In genomic region chr11:33721984-33722383, GRCh38 we compare ENCODE assay signal across 1 cellular context.
TF ChIP-seq lines count a peak whose summit lies in the region.

No MANE protein-coding gene starts in this region.

TF ChIP-seq in H1, 55 proteins besides CTCF, POLR2A, EP300 and RAD21:
- no peak for TF ChIP-seq HDAC6 (IDR thresholded peaks at IDR 0.05; ENCODE audit: low read depth, low read length)
- TF ChIP-seq JUN (IDR thresholded peaks at IDR 0.05; ENCODE audit: low read depth, low read length), result no peak
- no peak for TF ChIP-seq TAF1 (IDR thresholded peaks at IDR 0.05; ENCODE audit: low read depth, low read length)
- no peak for TF ChIP-seq ATF2 (IDR thresholded peaks at IDR 0.05; ENCODE audit: low read length)
- TF ChIP-seq E2F6 (IDR thresholded peaks at IDR 0.05), result no peak
